In the genomic region with DNA sequence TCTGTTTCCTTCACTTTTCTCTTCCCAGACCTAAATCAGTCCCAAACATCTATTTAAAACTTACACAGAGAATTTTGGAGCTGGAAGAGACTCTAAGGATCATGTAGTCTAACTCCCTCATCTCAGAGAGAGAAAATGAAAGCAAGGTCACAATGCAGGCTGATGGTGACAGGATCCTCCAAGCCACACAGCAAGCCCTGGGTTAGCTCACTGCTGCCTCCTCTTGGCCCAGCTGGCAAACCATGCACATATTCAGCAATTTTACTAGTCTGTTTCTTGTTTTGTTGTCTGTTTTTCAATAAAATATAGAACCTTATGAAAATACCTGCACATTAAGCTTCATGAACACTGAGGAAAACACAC, we compare ENCODE assay signal across 8 cellular contexts. TPM values are rescaled to one million over a fixed set of nuclear protein-coding genes. Genes with fewer than 3 reads are reported as not detected.
DNase-seq lines count a peak whose midpoint lies in the region; ATAC-seq and TF ChIP-seq lines count a peak whose summit lies in the region.

No MANE protein-coding gene starts in this region.

- H3K4me3 ChIP-seq in AG09309 (ENCODE audit: control insufficient read depth, low read depth, low read length) = no peak overlapping the region

- TF ChIP-seq CTCF in AG09309 (IDR thresholded peaks at IDR 0.05; ENCODE audit: control insufficient read depth, insufficient read depth, low read depth, low read length, missing control alignments) = peak; percentile 27

- H3K36me3 Mint-ChIP-seq in T-helper 1 cell treated with Interleukin-12 subunit alpha and Interleukin-12 subunit beta and Interleukin-4 antibody, amounts not matched to agents 30 μg/mL and 1 μg/mL, for 36 hours (ENCODE audit: low read depth) = peaks cover 4% of the 10 kb centered on the region
- peaks cover 7% of the 10 kb centered on the region for H3K36me3 Mint-ChIP-seq in activated naive CD8-positive, alpha-beta T cell treated with anti-CD3 and anti-CD28 coated beads, Interleukin-2, amount 50 U/mL, for 24 hours (ENCODE audit: low read depth)

- H3K9me3 Mint-ChIP-seq in T-helper 1 cell treated with Interleukin-12 subunit alpha and Interleukin-12 subunit beta and Interleukin-4 antibody, amounts not matched to agents 30 μg/mL and 1 μg/mL, for 36 hours = no peaks in the 10 kb centered on the region
- H3K9me3 Mint-ChIP-seq in activated naive CD8-positive, alpha-beta T cell treated with anti-CD3 and anti-CD28 coated beads, Interleukin-2, amount 50 U/mL, for 24 hours = peaks cover 6% of the 10 kb centered on the region

- H3K27ac Mint-ChIP-seq in T-helper 1 cell treated with Interleukin-12 subunit alpha and Interleukin-12 subunit beta and Interleukin-4 antibody, amounts not matched to agents 30 μg/mL and 1 μg/mL, for 36 hours = peak overlapping the region; percentile 96
- H3K27ac Mint-ChIP-seq in activated naive CD8-positive, alpha-beta T cell treated with anti-CD3 and anti-CD28 coated beads, Interleukin-2, amount 50 U/mL, for 24 hours = peak overlapping the region; percentile 96

- H3K4me1 Mint-ChIP-seq in T-helper 1 cell treated with Interleukin-12 subunit alpha and Interleukin-12 subunit beta and Interleukin-4 antibody, amounts not matched to agents 30 μg/mL and 1 μg/mL, for 36 hours (ENCODE audit: low read depth) = peaks cover 37% of the 10 kb centered on the region
- peaks cover 72% of the 10 kb centered on the region for H3K4me1 Mint-ChIP-seq in activated naive CD8-positive, alpha-beta T cell treated with anti-CD3 and anti-CD28 coated beads, Interleukin-2, amount 50 U/mL, for 24 hours

- no peaks in the 10 kb centered on the region for H3K27me3 Mint-ChIP-seq in T-helper 1 cell treated with Interleukin-12 subunit alpha and Interleukin-12 subunit beta and Interleukin-4 antibody, amounts not matched to agents 30 μg/mL and 1 μg/mL, for 36 hours (ENCODE audit: low read depth)
- no peaks in the 10 kb centered on the region for H3K27me3 Mint-ChIP-seq in activated naive CD8-positive, alpha-beta T cell treated with anti-CD3 and anti-CD28 coated beads, Interleukin-2, amount 50 U/mL, for 24 hours

- DNase-seq in AG09309 (ENCODE audit: low read depth) (no peak), lung microvascular endothelial cell (ENCODE audit: low read depth in 2 of 2) (peak; percentile 19 to 41), NCI-H524 treated with DMSO at 0.1 percent for 48 hours (lab: John Stamatoyannopoulos, UW) (no peak)
- peak; percentile 87 for DNase-seq in activated naive CD8-positive, alpha-beta T cell treated with anti-CD3 and anti-CD28 coated beads, Interleukin-2, amount 50 U/mL, for 24 hours
- peak; percentile 64 to 86 (median 76) for DNase-seq in stimulated activated naive CD4-positive, alpha-beta T cell (lab: John Stamatoyannopoulos, UW)

- ATAC-seq in GM19035 (IDR thresholded peaks at IDR 0.05; ENCODE audit: unreplicated experiment) (peak; percentile 88), HG03196 (IDR thresholded peaks at IDR 0.05; ENCODE audit: unreplicated experiment) (peak; percentile 69)
- ATAC-seq in activated naive CD8-positive, alpha-beta T cell treated with anti-CD3 and anti-CD28 coated beads, Interleukin-2, amount 50 U/mL, for 24 hours = peak; percentile 71

- peak overlapping the region; percentile 77 for H3K4me3 Mint-ChIP-seq in T-helper 1 cell treated with Interleukin-12 subunit alpha and Interleukin-12 subunit beta and Interleukin-4 antibody, amounts not matched to agents 30 μg/mL and 1 μg/mL, for 36 hours
- peak overlapping the region; percentile 82 for H3K4me3 Mint-ChIP-seq in activated naive CD8-positive, alpha-beta T cell treated with anti-CD3 and anti-CD28 coated beads, Interleukin-2, amount 50 U/mL, for 24 hours

RNA-seq across cellular contexts. Expression of gene LY9, which starts 27.7 kb away (rescaled TPM):
- not detected in 2 replicates for total RNA-seq in lung microvascular endothelial cell

RNA-seq across cellular contexts. Expression of gene SLAMF7, which starts 29.2 kb away (rescaled TPM):
- total RNA-seq in lung microvascular endothelial cell = not detected in 2 replicates

RNA-seq across cellular contexts. Expression of gene CD48, which starts 56.7 kb away (rescaled TPM):
- not detected in 2 replicates for total RNA-seq in lung microvascular endothelial cell

Comparison
In these comparisons a context has a peak if more than half of its experiments do, and no peak if none do; other contexts are left out.
1. DNase-seq: peak in activated naive CD8-positive, alpha-beta T cell treated with anti-CD3 and anti-CD28 coated beads, Interleukin-2, amount 50 U/mL, for 24 hours (single experiment), lung microvascular endothelial cell (2 of 2) and stimulated activated naive CD4-positive, alpha-beta T cell (6 of 6); none in AG09309 (single experiment) and NCI-H524 treated with DMSO at 0.1 percent for 48 hours (single experiment).
2. Peak in every context shown above with its lines, with median percentiles within 50 percentile points of each other: ATAC-seq.